In genomic region chr7:116418524-116418923, GRCh38 we compare ENCODE assay signal across 20 cellular contexts.
DNase-seq lines count a peak whose midpoint lies in the region; ATAC-seq, FAIRE-seq and TF ChIP-seq lines count a peak whose summit lies in the region.
"Had no signal": no experiment of that assay in that cellular context is flagged by ENCODE, and none has a peak within 500 bp of the region (broad histone marks: within the 10 kb centered on the region; RNA-seq: fewer than 3 reads in every experiment).

No MANE protein-coding gene starts in this region.

- H3K27me3 ChIP-seq in HCT116 (ENCODE audit: insufficient read depth, low read length), result no peaks in the 10 kb centered on the region
- no peaks in the 10 kb centered on the region for H3K27me3 ChIP-seq in Panc1 (ENCODE audit: control insufficient read depth, insufficient read depth, low read length)
- no peaks in the 10 kb centered on the region for H3K27me3 ChIP-seq in hepatocyte

- DNase-seq in A549 (ENCODE audit: low read depth in 1 of 2, low spot score in 1 of 2) (no peak), HCT116 (ENCODE audit: low read depth, low spot score) (no peak), Panc1 (ENCODE audit: low read depth, low spot score) (no peak), hepatocyte (ENCODE audit: low spot score) (no peak), D341Med (ENCODE audit: low spot score) (no peak), GM12892 (ENCODE audit: insufficient read length) (no peak)
- DNase-seq: 8988T; ACHN; Caco-2; CD4-positive, alpha-beta T cell; DMS153; DMS79; GDM1; GM23248; HCEC 1CT had no signal

- peak overlapping the region; percentile 50 for H3K9ac ChIP-seq in HCT116 (ENCODE audit: low read length)
- H3K9ac ChIP-seq: GM23248 had no signal

- TF ChIP-seq POLR2A in A549 (IDR thresholded peaks at IDR 0.05; ENCODE audit: low read length) (no peak), HCT116 (IDR thresholded peaks at IDR 0.05; ENCODE audit: borderline replicate concordance, extremely low read depth, insufficient read depth, insufficient read length) (no peak), GM12892 (IDR thresholded peaks at IDR 0.05; ENCODE audit: low read depth, low read length) (no peak)

- H3K4me1 ChIP-seq in A549 (peaks cover 61% of the 10 kb centered on the region), HCT116 (ENCODE audit: control insufficient read depth in 1 of 2, insufficient read depth in 2 of 2, low read length in 2 of 2) (peaks cover 58 to 84% of the 10 kb centered on the region in 2 experiments), Panc1 (ENCODE audit: control insufficient read depth, insufficient read depth, low read length) (peaks cover 49% of the 10 kb centered on the region), hepatocyte (ENCODE audit: insufficient read depth) (peaks cover 11% of the 10 kb centered on the region)
- H3K4me1 ChIP-seq: Caco-2 had no signal

- TF ChIP-seq RAD21 in A549 (conservative IDR thresholded peaks at IDR 0.05 in 1 of 2, IDR thresholded peaks at IDR 0.05 in 1 of 2) (no peak), HCT116 (IDR thresholded peaks at IDR 0.05; ENCODE audit: low read depth) (no peak)

- no peak overlapping the region for H2AFZ ChIP-seq in HCT116 (ENCODE audit: low read depth, low read length, poor library complexity, severe bottlenecking)
- no peak overlapping the region for H2AFZ ChIP-seq in hepatocyte
- H2AFZ ChIP-seq: GM23248 had no signal

- H3K36me3 ChIP-seq in HCT116 (ENCODE audit: control insufficient read depth in 1 of 2, insufficient read depth in 2 of 2, low read length in 2 of 2) (no peaks in the 10 kb centered on the region), Panc1 (ENCODE audit: control insufficient read depth, insufficient read depth, low read length) (no peaks in the 10 kb centered on the region), hepatocyte (replicated peaks; ENCODE audit: insufficient read depth, low read depth) (no peaks in the 10 kb centered on the region)

- no peak for TF ChIP-seq EP300 in A549 (IDR thresholded peaks at IDR 0.05)

- H3K9me2 ChIP-seq in HCT116 (ENCODE audit: insufficient read depth) (no peaks in the 10 kb centered on the region), hepatocyte (replicated peaks; ENCODE audit: insufficient read depth) (no peaks in the 10 kb centered on the region)

- RAD21 ChIA-PET in HCT116 (lab: Charles Lee; ENCODE audit: low non-redundant PET in 1 of 2, low total read pairs in 2 of 2, uncharacterized antibody in 2 of 2, unreplicated experiment in 2 of 2), result no interaction called here

- H3K27ac ChIP-seq in A549 (peak overlapping the region in 1 of 2 experiments; percentile 77; a peak in 3 of 6 replicates), HCT116 (ENCODE audit: low read depth, low read length) (no peak overlapping the region; the same call in 1 of the 2 replicates), Panc1 (ENCODE audit: low read length) (peak overlapping the region; percentile 94), hepatocyte (peak overlapping the region; percentile 38)
- H3K27ac ChIP-seq: C4-2B, GM23248, HL-60 had no signal

- intact Hi-C loops in HCT116 (cut with micrococcal nuclease), result no loop called here
- intact Hi-C loops in Panc1 (cut with micrococcal nuclease; ENCODE audit: unreplicated experiment), result loop anchor here (5.0 kb wide), 1 partner anchor 146 kb away; no protein-coding TSS in a partner anchor

- no peak overlapping the region for H3K4me3 ChIP-seq in A549
- H3K4me3 ChIP-seq in HCT116 (replicated peaks in 1 of 2; ENCODE audit: low read depth in 1 of 2, low read length in 2 of 2), result no peak overlapping the region
- no peak overlapping the region for H3K4me3 ChIP-seq in Panc1 (ENCODE audit: low read depth in 2 of 2, low read length in 2 of 2)
- no peak overlapping the region for H3K4me3 ChIP-seq in hepatocyte
- H3K4me3 ChIP-seq: GM23248, K562 had no signal

- H3K79me2 ChIP-seq in HCT116 (ENCODE audit: insufficient read depth, low read length) (no peaks in the 10 kb centered on the region), hepatocyte (no peaks in the 10 kb centered on the region)

- BruUV-seq in HCT116 (replicated peaks; lab: Mats Ljungman, UMichigan) (no TSS peak), Panc1 (replicated peaks; lab: Mats Ljungman, UMichigan) (no TSS peak)

- no peak for FAIRE-seq in A549 (lab: Jason Lieb, UNC)
- no peak for FAIRE-seq in GM12892 (lab: Jason Lieb, UNC)
- FAIRE-seq: K562 had no signal

- no peak for ATAC-seq in A549
- ATAC-seq in HCT116, result no peak
- no peak for ATAC-seq in Panc1
- no peak for ATAC-seq in HG03045 (IDR thresholded peaks at IDR 0.05; ENCODE audit: unreplicated experiment)
- ATAC-seq in GM21381 (IDR thresholded peaks at IDR 0.05; ENCODE audit: unreplicated experiment), result no peak

- TF ChIP-seq CTCF in A549 (IDR thresholded peaks at IDR 0.05), result no peak
- TF ChIP-seq CTCF in HCT116 (IDR thresholded peaks at IDR 0.05 in 2 of 3, conservative IDR thresholded peaks at IDR 0.05 in 1 of 3; ENCODE audit: borderline replicate concordance in 1 of 3, insufficient read depth in 1 of 3, low read depth in 2 of 3, low read length in 2 of 3), result no peak
- no peak for TF ChIP-seq CTCF in Panc1 (IDR thresholded peaks at IDR 0.05)
- TF ChIP-seq CTCF in hepatocyte (IDR thresholded peaks at IDR 0.05; ENCODE audit: poor library complexity), result no peak

- no peaks in the 10 kb centered on the region for H3K9me3 ChIP-seq in A549
- H3K9me3 ChIP-seq in HCT116 (ENCODE audit: control insufficient read depth in 1 of 2, insufficient read depth in 1 of 2, low read depth in 1 of 2, low read length in 2 of 2), result no peaks in the 10 kb centered on the region
- H3K9me3 ChIP-seq in Panc1 (ENCODE audit: control insufficient read depth, insufficient read depth, low read depth, low read length), result no peaks in the 10 kb centered on the region
- H3K9me3 ChIP-seq in hepatocyte (ENCODE audit: low read depth), result no peaks in the 10 kb centered on the region
- H3K9me3 ChIP-seq: Caco-2 had no signal

- in situ Hi-C loops in Panc1 (cut with HindIII; ENCODE audit: low pct_unique_long_range_greater_than_20kb, low sequenced_read_pairs), result no loop called here

- peak overlapping the region; percentile 44; the same call in 2 of the 3 replicates for H3K4me2 ChIP-seq in A549
- H3K4me2 ChIP-seq in HCT116 (ENCODE audit: low read length), result peak overlapping the region; percentile 43
- H3K4me2 ChIP-seq in hepatocyte, result no peak overlapping the region

- H4K20me1 ChIP-seq in HCT116 (ENCODE audit: insufficient read depth) (no peaks in the 10 kb centered on the region), hepatocyte (ENCODE audit: insufficient read depth, poor library complexity, severe bottlenecking) (no peaks in the 10 kb centered on the region)

- CTCF ChIA-PET in A549 (lab: Yijun Ruan, JAX) (no interaction called here), HCT116 (lab: Charles Lee) (no interaction called here), Panc1 (lab: Charles Lee) (no interaction called here)

- POLR2A ChIA-PET in A549 (lab: Yijun Ruan, JAX) (no interaction called here), HCT116 (lab: Charles Lee) (interaction anchor here (2.1 kb wide), 1 partner anchor 24 kb away, joined by 8 read pairs; no protein-coding TSS in a partner anchor), Panc1 (lab: Charles Lee) (no interaction called here)

TF ChIP-seq in A549, 52 proteins besides CTCF, POLR2A, EP300 and RAD21:
- no peak for TF ChIP-seq HEYL (CRISPR knock-in tag; IDR thresholded peaks at IDR 0.05)
TF ChIP-seq in A549: peak in this region for 0.

TF ChIP-seq in HCT116, 20 proteins besides CTCF, POLR2A, EP300 and RAD21 (continues in another document):
- TF ChIP-seq JUND (IDR thresholded peaks at IDR 0.05) (no peak), EZH2phosphoT487 (IDR thresholded peaks at IDR 0.05; ENCODE audit: borderline replicate concordance) (no peak), ELF1 (IDR thresholded peaks at IDR 0.05; ENCODE audit: borderline replicate concordance, low read depth) (no peak), CBX3 (IDR thresholded peaks at IDR 0.05; ENCODE audit: low read depth) (no peak), SIN3A (IDR thresholded peaks at IDR 0.05; ENCODE audit: low read depth) (no peak), FOSL1 (IDR thresholded peaks at IDR 0.05; ENCODE audit: low read depth) (no peak), ZFX (IDR thresholded peaks at IDR 0.05) (no peak), YY1 (IDR thresholded peaks at IDR 0.05; ENCODE audit: extremely low read depth, insufficient replicate concordance, low read depth, low read length) (no peak), SRF (IDR thresholded peaks at IDR 0.05; ENCODE audit: low read depth) (no peak), EZH2 (IDR thresholded peaks at IDR 0.05) (no peak), POLR2AphosphoS5 (IDR thresholded peaks at IDR 0.05; ENCODE audit: low read depth, low read length) (no peak)
- TF ChIP-seq, protein P1, sequence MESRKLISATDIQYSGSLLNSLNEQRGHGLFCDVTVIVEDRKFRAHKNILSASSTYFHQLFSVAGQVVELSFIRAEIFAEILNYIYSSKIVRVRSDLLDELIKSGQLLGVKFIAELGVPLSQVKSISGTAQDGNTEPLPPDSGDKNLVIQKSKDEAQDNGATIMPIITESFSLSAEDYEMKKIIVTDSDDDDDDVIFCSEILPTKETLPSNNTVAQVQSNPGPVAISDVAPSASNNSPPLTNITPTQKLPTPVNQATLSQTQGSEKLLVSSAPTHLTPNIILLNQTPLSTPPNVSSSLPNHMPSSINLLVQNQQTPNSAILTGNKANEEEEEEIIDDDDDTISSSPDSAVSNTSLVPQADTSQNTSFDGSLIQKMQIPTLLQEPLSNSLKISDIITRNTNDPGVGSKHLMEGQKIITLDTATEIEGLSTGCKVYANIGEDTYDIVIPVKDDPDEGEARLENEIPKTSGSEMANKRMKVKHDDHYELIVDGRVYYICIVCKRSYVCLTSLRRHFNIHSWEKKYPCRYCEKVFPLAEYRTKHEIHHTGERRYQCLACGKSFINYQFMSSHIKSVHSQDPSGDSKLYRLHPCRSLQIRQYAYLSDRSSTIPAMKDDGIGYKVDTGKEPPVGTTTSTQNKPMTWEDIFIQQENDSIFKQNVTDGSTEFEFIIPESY (IDR thresholded peaks at IDR 0.05; ENCODE audit: extremely low read depth, insufficient replicate concordance, low read length), result no peak
